Comparison of ENCODE assay signal across 1 cellular context in the genomic region with DNA sequence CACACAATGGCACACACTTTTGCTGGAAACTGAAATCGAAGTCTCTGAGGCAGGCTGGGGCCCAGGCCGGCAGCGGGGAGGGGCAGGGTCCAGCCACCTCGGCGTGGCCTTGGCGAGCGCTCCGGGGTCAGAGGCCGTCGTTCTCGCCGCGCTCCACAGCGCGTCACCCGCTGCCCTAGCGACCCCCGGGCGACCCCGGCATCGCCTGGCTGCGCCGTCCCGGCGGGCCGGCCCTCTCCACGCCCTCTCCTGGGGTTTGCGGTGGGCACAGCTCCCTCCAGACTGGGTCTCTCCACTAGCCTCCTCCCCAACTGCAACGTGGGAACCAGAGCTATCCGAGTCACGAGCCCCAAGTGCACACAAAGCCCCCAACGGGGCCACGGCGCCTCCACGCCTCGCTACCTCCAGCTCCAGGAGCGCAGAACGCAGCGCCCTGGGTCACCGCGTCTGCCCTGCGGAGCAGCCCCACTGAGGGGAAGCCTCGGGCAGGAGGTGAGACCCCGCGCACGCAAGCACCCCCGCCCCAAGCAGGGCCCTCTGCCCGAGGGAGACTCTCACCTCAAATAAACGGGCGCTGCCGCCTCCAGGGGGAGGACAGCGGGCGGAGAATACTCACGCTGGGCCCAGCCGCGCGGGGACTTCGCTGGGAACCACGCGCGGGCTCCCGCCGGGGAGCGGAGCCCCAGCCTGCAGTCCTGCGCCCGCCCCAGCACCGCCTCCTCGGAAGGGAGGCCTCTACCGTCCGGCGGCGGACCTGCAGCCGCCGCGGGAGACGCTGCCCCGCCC.
TF ChIP-seq lines count a peak whose summit lies in the region.

No MANE protein-coding gene starts in this region.

TF ChIP-seq in HEK293, 187 proteins besides CTCF, POLR2A, EP300 and RAD21 (continued from another document and continues in another):
- TF ChIP-seq, protein P1, sequence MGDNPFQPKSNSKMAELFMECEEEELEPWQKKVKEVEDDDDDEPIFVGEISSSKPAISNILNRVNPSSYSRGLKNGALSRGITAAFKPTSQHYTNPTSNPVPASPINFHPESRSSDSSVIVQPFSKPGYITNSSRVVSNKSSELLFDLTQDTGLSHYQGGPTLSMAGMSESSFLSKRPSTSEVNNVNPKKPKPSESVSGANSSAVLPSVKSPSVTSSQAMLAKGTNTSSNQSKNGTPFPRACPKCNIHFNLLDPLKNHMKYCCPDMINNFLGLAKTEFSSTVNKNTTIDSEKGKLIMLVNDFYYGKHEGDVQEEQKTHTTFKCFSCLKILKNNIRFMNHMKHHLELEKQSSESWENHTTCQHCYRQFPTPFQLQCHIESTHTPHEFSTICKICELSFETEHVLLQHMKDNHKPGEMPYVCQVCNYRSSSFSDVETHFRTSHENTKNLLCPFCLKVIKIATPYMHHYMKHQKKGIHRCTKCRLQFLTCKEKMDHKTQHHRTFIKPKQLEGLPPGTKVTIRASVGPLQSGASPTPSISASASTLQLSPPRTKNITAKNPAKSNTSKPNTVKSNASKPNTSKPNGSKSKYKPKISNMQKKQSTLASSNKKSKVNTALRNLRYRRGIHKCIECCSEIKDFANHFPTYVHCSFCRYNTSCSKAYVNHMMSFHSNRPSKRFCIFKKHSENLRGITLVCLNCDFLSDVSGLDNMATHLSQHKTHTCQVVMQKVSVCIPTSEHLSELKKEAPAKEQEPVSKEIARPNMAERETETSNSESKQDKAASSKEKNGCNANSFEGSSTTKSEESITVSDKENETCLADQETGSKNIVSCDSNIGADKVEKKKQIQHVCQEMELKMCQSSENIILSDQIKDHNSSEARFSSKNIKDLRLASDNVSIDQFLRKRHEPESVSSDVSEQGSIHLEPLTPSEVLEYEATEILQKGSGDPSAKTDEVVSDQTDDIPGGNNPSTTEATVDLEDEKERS (tag by site-specific recombination; IDR thresholded peaks at IDR 0.05): no peak
- TF ChIP-seq ZNF223 (tag by site-specific recombination; IDR thresholded peaks at IDR 0.05): no peak
- no peak for TF ChIP-seq ZNF324 (tag by site-specific recombination; IDR thresholded peaks at IDR 0.05)
- peak; percentile 66; the same call in 1 of the 2 replicates for TF ChIP-seq ZSCAN30 (tag by site-specific recombination; IDR thresholded peaks at IDR 0.05)
- TF ChIP-seq, protein P2, sequence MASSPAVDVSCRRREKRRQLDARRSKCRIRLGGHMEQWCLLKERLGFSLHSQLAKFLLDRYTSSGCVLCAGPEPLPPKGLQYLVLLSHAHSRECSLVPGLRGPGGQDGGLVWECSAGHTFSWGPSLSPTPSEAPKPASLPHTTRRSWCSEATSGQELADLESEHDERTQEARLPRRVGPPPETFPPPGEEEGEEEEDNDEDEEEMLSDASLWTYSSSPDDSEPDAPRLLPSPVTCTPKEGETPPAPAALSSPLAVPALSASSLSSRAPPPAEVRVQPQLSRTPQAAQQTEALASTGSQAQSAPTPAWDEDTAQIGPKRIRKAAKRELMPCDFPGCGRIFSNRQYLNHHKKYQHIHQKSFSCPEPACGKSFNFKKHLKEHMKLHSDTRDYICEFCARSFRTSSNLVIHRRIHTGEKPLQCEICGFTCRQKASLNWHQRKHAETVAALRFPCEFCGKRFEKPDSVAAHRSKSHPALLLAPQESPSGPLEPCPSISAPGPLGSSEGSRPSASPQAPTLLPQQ (tag by site-specific recombination; IDR thresholded peaks at IDR 0.05): peak; percentile 79
- no peak for TF ChIP-seq ZNF362 (tag by site-specific recombination; IDR thresholded peaks at IDR 0.05)
- TF ChIP-seq, protein P3, sequence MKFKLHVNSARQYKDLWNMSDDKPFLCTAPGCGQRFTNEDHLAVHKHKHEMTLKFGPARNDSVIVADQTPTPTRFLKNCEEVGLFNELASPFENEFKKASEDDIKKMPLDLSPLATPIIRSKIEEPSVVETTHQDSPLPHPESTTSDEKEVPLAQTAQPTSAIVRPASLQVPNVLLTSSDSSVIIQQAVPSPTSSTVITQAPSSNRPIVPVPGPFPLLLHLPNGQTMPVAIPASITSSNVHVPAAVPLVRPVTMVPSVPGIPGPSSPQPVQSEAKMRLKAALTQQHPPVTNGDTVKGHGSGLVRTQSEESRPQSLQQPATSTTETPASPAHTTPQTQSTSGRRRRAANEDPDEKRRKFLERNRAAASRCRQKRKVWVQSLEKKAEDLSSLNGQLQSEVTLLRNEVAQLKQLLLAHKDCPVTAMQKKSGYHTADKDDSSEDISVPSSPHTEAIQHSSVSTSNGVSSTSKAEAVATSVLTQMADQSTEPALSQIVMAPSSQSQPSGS (tag by site-specific recombination; IDR thresholded peaks at IDR 0.05; ENCODE audit: low read depth): no peak
- no peak for TF ChIP-seq ZBTB7A (tag by site-specific recombination; IDR thresholded peaks at IDR 0.05; ENCODE audit: low read depth)
- no peak for TF ChIP-seq KLF1 (tag by site-specific recombination; IDR thresholded peaks at IDR 0.05)
- TF ChIP-seq ZNF473 (tag by site-specific recombination; IDR thresholded peaks at IDR 0.05): no peak
- no peak for TF ChIP-seq ZSCAN16 (tag by site-specific recombination; IDR thresholded peaks at IDR 0.05)
- TF ChIP-seq SETDB1 (IDR thresholded peaks at IDR 0.05; ENCODE audit: insufficient read length, low read length): no peak
- TF ChIP-seq ZNF140 (tag by site-specific recombination; IDR thresholded peaks at IDR 0.05): 0 out of 2 replicates have a peak, but pooled peaks have one; percentile 31
- no peak for TF ChIP-seq ZNF521 (tag by site-specific recombination; IDR thresholded peaks at IDR 0.05)
- TF ChIP-seq PATZ1 (tag by site-specific recombination; IDR thresholded peaks at IDR 0.05): peak; percentile 87
- TF ChIP-seq ZSCAN23 (tag by site-specific recombination; IDR thresholded peaks at IDR 0.05): no peak
- TF ChIP-seq ZNF558 (tag by site-specific recombination; IDR thresholded peaks at IDR 0.05): no peak
- TF ChIP-seq ZSCAN4 (tag by site-specific recombination; IDR thresholded peaks at IDR 0.05): no peak
- peak; percentile 78 for TF ChIP-seq ZBTB20 (tag by site-specific recombination; IDR thresholded peaks at IDR 0.05)
- peak; percentile 86 for TF ChIP-seq ZBTB10 (tag by site-specific recombination; IDR thresholded peaks at IDR 0.05)
- TF ChIP-seq ZNF292 (tag by site-specific recombination; IDR thresholded peaks at IDR 0.05; ENCODE audit: borderline replicate concordance, low read depth): no peak
- peak; percentile 65 for TF ChIP-seq SP2 (tag by site-specific recombination; IDR thresholded peaks at IDR 0.05)
- TF ChIP-seq ZNF394 (tag by site-specific recombination; IDR thresholded peaks at IDR 0.05; ENCODE audit: borderline replicate concordance): peak; percentile 24; the same call in 1 of the 2 replicates
- TF ChIP-seq KLF10 (tag by site-specific recombination; IDR thresholded peaks at IDR 0.05): peak; percentile 51; the same call in 1 of the 2 replicates
- no peak for TF ChIP-seq ZNF10 (tag by site-specific recombination; IDR thresholded peaks at IDR 0.05)
- no peak for TF ChIP-seq ZNF138 (tag by site-specific recombination; IDR thresholded peaks at IDR 0.05; ENCODE audit: borderline replicate concordance)
- TF ChIP-seq REPIN1 (tag by site-specific recombination; IDR thresholded peaks at IDR 0.05; ENCODE audit: low read depth): no peak
- TF ChIP-seq ZNF629 (tag by site-specific recombination; IDR thresholded peaks at IDR 0.05): no peak
- TF ChIP-seq ZFP37 (tag by site-specific recombination; IDR thresholded peaks at IDR 0.05): peak; percentile 66; the same call in 1 of the 2 replicates
- TF ChIP-seq ZNF24 (tag by site-specific recombination; IDR thresholded peaks at IDR 0.05): no peak
- TF ChIP-seq PRDM1 (tag by site-specific recombination; IDR thresholded peaks at IDR 0.05): no peak
- no peak for TF ChIP-seq ZFP3 (tag by site-specific recombination; IDR thresholded peaks at IDR 0.05; ENCODE audit: low read depth)
- no peak for TF ChIP-seq ZNF600 (tag by site-specific recombination; IDR thresholded peaks at IDR 0.05)
- TF ChIP-seq ZNF211 (tag by site-specific recombination; IDR thresholded peaks at IDR 0.05; ENCODE audit: low read depth): no peak
- TF ChIP-seq ZNF404 (tag by site-specific recombination; IDR thresholded peaks at IDR 0.05): no peak
- TF ChIP-seq ZBTB8A (tag by site-specific recombination; IDR thresholded peaks at IDR 0.05): peak; percentile 94
- no peak for TF ChIP-seq ZNF16 (tag by site-specific recombination; IDR thresholded peaks at IDR 0.05; ENCODE audit: low read depth)
- no peak for TF ChIP-seq ZNF510 (tag by site-specific recombination; IDR thresholded peaks at IDR 0.05; ENCODE audit: insufficient replicate concordance)
- no peak for TF ChIP-seq RBAK (tag by site-specific recombination; IDR thresholded peaks at IDR 0.05)
- TF ChIP-seq ZNF830 (tag by site-specific recombination; IDR thresholded peaks at IDR 0.05; ENCODE audit: low read depth): no peak
- no peak for TF ChIP-seq ZNF488 (tag by site-specific recombination; IDR thresholded peaks at IDR 0.05)
- TF ChIP-seq ZNF785 (tag by site-specific recombination; IDR thresholded peaks at IDR 0.05): no peak
- TF ChIP-seq, protein P4, sequence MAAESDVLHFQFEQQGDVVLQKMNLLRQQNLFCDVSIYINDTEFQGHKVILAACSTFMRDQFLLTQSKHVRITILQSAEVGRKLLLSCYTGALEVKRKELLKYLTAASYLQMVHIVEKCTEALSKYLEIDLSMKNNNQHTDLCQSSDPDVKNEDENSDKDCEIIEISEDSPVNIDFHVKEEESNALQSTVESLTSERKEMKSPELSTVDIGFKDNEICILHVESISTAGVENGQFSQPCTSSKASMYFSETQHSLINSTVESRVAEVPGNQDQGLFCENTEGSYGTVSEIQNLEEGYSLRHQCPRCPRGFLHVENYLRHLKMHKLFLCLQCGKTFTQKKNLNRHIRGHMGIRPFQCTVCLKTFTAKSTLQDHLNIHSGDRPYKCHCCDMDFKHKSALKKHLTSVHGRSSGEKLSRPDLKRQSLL (tag by site-specific recombination; IDR thresholded peaks at IDR 0.05): no peak
- no peak for TF ChIP-seq ZNF155 (tag by site-specific recombination; IDR thresholded peaks at IDR 0.05)
- TF ChIP-seq, protein P5, sequence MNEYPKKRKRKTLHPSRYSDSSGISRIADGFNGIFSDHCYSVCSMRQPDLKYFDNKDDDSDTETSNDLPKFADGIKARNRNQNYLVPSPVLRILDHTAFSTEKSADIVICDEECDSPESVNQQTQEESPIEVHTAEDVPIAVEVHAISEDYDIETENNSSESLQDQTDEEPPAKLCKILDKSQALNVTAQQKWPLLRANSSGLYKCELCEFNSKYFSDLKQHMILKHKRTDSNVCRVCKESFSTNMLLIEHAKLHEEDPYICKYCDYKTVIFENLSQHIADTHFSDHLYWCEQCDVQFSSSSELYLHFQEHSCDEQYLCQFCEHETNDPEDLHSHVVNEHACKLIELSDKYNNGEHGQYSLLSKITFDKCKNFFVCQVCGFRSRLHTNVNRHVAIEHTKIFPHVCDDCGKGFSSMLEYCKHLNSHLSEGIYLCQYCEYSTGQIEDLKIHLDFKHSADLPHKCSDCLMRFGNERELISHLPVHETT (tag by site-specific recombination; IDR thresholded peaks at IDR 0.05): no peak
- TF ChIP-seq ZNF776 (tag by site-specific recombination; IDR thresholded peaks at IDR 0.05; ENCODE audit: borderline replicate concordance): no peak
